10 cellular contexts compared by ENCODE assay signal in genomic region chr19:341386-342127, GRCh38. TPM values are rescaled to one million over a fixed set of nuclear protein-coding genes. Genes with fewer than 3 reads are reported as not detected.
A peak's percentile ranks its signal among the peaks of the same experiment; 100 is the strongest.
DNase-seq lines count a peak whose midpoint lies in the region; ATAC-seq and TF ChIP-seq lines count a peak whose summit lies in the region.
"Had no signal": no experiment of that assay in that cellular context is flagged by ENCODE, and none has a peak within 500 bp of the region (broad histone marks: within the 10 kb centered on the region; RNA-seq: fewer than 3 reads in every experiment).

No MANE protein-coding gene starts in this region.

- peak overlapping the region; percentile 57 for H3K4me3 ChIP-seq in AG04449 (ENCODE audit: low read depth, low read length)
- peak overlapping the region; percentile 54 for H3K4me3 ChIP-seq in HFF-Myc (replicated peaks; ENCODE audit: low read depth, low read length)

- ATAC-seq in natural killer cell treated with Interleukin-12 subunit alpha and Interleukin-12 subunit beta and Interleukin-15 and Interleukin-18, amount 100 ng/mL, for 72 hours: no peak
- ATAC-seq in GM21825 (IDR thresholded peaks at IDR 0.05; ENCODE audit: unreplicated experiment): no peak
- ATAC-seq in HG02571 (IDR thresholded peaks at IDR 0.05; ENCODE audit: unreplicated experiment): no peak

- POLR2A ChIA-PET in AG04449 (lab: Yijun Ruan, JAX): no interaction called here

- peaks cover 15% of the 10 kb centered on the region for H3K27me3 Mint-ChIP-seq in dendritic cell treated with granulocyte-macrophage colony-stimulating factor and Interleukin-4, amounts not matched to agents 40 ng/mL and 50 ng/mL, for 4 days
- peaks cover 6% of the 10 kb centered on the region in 2 donors for H3K27me3 Mint-ChIP-seq in natural killer cell treated with Interleukin-12 subunit alpha and Interleukin-12 subunit beta and Interleukin-15 and Interleukin-18, amount 100 ng/mL, for 72 hours

- no peak for TF ChIP-seq CTCF in AG04449 (IDR thresholded peaks at IDR 0.05; ENCODE audit: insufficient read depth, low read length, missing control alignments)
- no peak for TF ChIP-seq CTCF in HFF-Myc (IDR thresholded peaks at IDR 0.05; ENCODE audit: low read depth, low read length, missing control alignments)

- CTCF ChIA-PET in AG04449 (lab: Yijun Ruan, JAX): no interaction called here

- no peaks in the 10 kb centered on the region for H3K9me3 Mint-ChIP-seq in dendritic cell treated with granulocyte-macrophage colony-stimulating factor and Interleukin-4, amounts not matched to agents 40 ng/mL and 50 ng/mL, for 4 days
- no peaks in the 10 kb centered on the region for H3K9me3 Mint-ChIP-seq in natural killer cell treated with Interleukin-12 subunit alpha and Interleukin-12 subunit beta and Interleukin-15 and Interleukin-18, amount 100 ng/mL, for 72 hours

- TF ChIP-seq POLR2A in erythroblast (IDR thresholded peaks at IDR 0.05; ENCODE audit: low read length): no peak

- peak overlapping the region; percentile 27 for H3K27ac Mint-ChIP-seq in dendritic cell treated with granulocyte-macrophage colony-stimulating factor and Interleukin-4, amounts not matched to agents 40 ng/mL and 50 ng/mL, for 4 days
- H3K27ac Mint-ChIP-seq in natural killer cell treated with Interleukin-12 subunit alpha and Interleukin-12 subunit beta and Interleukin-15 and Interleukin-18, amount 100 ng/mL, for 72 hours: no peak overlapping the region

- peaks cover 73% of the 10 kb centered on the region for H3K4me1 Mint-ChIP-seq in dendritic cell treated with granulocyte-macrophage colony-stimulating factor and Interleukin-4, amounts not matched to agents 40 ng/mL and 50 ng/mL, for 4 days (ENCODE audit: low read depth)
- peaks cover 51 to 57% of the 10 kb centered on the region in 2 donors for H3K4me1 Mint-ChIP-seq in natural killer cell treated with Interleukin-12 subunit alpha and Interleukin-12 subunit beta and Interleukin-15 and Interleukin-18, amount 100 ng/mL, for 72 hours (ENCODE audit: low read depth in 2 of 2)

- H3K4me3 Mint-ChIP-seq in dendritic cell treated with granulocyte-macrophage colony-stimulating factor and Interleukin-4, amounts not matched to agents 40 ng/mL and 50 ng/mL, for 4 days: no peak overlapping the region
- H3K4me3 Mint-ChIP-seq in natural killer cell treated with Interleukin-12 subunit alpha and Interleukin-12 subunit beta and Interleukin-15 and Interleukin-18, amount 100 ng/mL, for 72 hours: peak overlapping the region; percentile 49

- H3K36me3 Mint-ChIP-seq in dendritic cell treated with granulocyte-macrophage colony-stimulating factor and Interleukin-4, amounts not matched to agents 40 ng/mL and 50 ng/mL, for 4 days (ENCODE audit: low read depth): peaks cover 36% of the 10 kb centered on the region
- no peaks in the 10 kb centered on the region for H3K36me3 Mint-ChIP-seq in natural killer cell treated with Interleukin-12 subunit alpha and Interleukin-12 subunit beta and Interleukin-15 and Interleukin-18, amount 100 ng/mL, for 72 hours

- intact Hi-C loops in dendritic cell treated with granulocyte-macrophage colony-stimulating factor and Interleukin-4, amounts not matched to agents 40 ng/mL and 50 ng/mL, for 4 days (cut with micrococcal nuclease): no loop called here

- DNase-seq in AG04449 (ENCODE audit: low read depth, low spot score) (no peak), HFF-Myc (ENCODE audit: extremely low read depth, low read depth) (no peak), ureter (ENCODE audit: low spot score) (no peak), erythroblast (lab: John Stamatoyannopoulos, UW) (no peak)
- DNase-seq in natural killer cell treated with Interleukin-12 subunit alpha and Interleukin-12 subunit beta and Interleukin-15 and Interleukin-18, amount 100 ng/mL, for 72 hours (ENCODE audit: low spot score): no peak
- DNase-seq: NCI-H187 treated with DMSO at 0.1 percent for 48 hours, OCI-M1 had no signal

RNA-seq across cellular contexts. Expression of gene MIER2, which starts 3.0 kb away (rescaled TPM):
- 10 to 100 TPM; 26.2 to 39.4 TPM for total RNA-seq in natural killer cell treated with Interleukin-12 subunit alpha and Interleukin-12 subunit beta and Interleukin-15 and Interleukin-18, amount 100 ng/mL, for 72 hours
- 37.9 TPM for total RNA-seq in ureter

RNA-seq across cellular contexts. Expression of gene PLPP2, which starts 50.4 kb away (rescaled TPM):
- under 1 TPM in 1 of 2 donors, not detected in 1; 0.05 TPM for total RNA-seq in natural killer cell treated with Interleukin-12 subunit alpha and Interleukin-12 subunit beta and Interleukin-15 and Interleukin-18, amount 100 ng/mL, for 72 hours
- 64.5 TPM for total RNA-seq in ureter

Comparison
In these comparisons a context has a peak if more than half of its experiments do, and no peak if none do; other contexts are left out.
1. RNA of gene PLPP2, which starts 50.4 kb away (total RNA-seq): 64.5 TPM in ureter (single experiment); 0.05 TPM in natural killer cell treated with Interleukin-12 subunit alpha and Interleukin-12 subunit beta and Interleukin-15 and Interleukin-18, amount 100 ng/mL, for 72 hours; every median in the first group is over 10 times any median in the second.